Comparison of ENCODE assay signal across 9 cellular contexts in the genomic region with DNA sequence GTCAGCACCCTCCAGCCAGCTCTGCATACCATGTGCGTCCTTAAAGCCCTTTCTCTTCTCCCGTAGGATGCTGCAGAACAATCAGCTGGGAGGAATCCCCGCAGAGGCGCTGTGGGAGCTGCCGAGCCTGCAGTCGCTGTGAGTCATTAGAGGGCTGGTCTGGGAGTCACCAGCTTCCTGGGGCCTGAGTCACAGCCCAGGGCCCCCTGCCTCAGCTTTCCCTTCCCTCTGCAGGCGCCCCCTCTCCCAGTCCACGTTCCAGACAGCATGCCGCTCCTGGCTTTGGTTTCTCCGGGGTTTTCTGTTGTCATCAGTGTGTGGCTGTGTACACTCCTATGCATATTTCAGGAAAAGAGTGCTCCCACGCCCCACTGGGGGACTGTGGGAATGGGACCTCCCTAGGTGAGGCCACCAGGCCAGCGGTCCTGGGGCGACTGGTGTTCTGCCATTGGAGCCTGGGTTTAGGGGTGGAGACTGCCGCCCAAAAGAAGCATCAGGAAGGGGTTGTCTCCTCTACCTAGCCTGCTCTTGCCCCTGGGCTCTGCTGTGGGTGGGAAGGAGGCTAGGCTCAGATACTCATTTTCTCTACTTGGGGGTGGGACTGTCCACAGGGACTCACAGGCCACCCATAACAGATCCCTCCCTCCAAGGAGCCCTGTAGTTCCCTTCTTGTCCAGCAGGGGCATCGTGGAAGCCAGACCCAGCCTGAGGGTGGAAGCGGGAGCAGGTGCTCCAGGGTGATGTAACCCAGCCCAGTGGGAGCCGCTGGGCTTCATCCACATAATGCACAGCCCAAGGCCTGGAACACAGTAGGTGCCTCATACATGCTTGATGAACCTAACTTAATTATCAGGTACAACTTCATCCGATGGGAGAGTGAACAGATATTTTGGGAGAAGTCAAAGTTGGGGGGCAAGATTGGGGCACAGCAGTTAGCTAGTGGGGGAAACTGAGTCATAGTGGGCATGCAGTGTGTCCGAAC. TPM values are rescaled to one million over a fixed set of nuclear protein-coding genes. Genes with fewer than 3 reads are reported as not detected.
A peak's percentile ranks its signal among the peaks of the same experiment; 100 is the strongest.
DNase-seq lines count a peak whose midpoint lies in the region; ATAC-seq and TF ChIP-seq lines count a peak whose summit lies in the region.
"Had no signal": no experiment of that assay in that cellular context is flagged by ENCODE, and none has a peak within 500 bp of the region (broad histone marks: within the 10 kb centered on the region; RNA-seq: fewer than 3 reads in every experiment).

No MANE protein-coding gene starts in this region.

- H3K9me3 ChIP-seq in SJSA1 (replicated peaks) (no peaks in the 10 kb centered on the region), psoas muscle (no peaks in the 10 kb centered on the region), aorta (ENCODE audit: control insufficient read depth, low read length) (no peaks in the 10 kb centered on the region)

- intact Hi-C loops in head of caudate nucleus (cut with DNase I) (no loop called here), psoas muscle (cut with DNase I) (loop anchor here in 1 of 2 donors (10.0 kb wide), 1 partner anchor 919 kb away; no protein-coding TSS in a partner anchor), aorta (cut with DNase I) (loop anchor here (2.0 to 5.0 kb wide), 2 partner anchors 39 to 43 kb away; a partner anchor contains a TSS)

- no peaks in the 10 kb centered on the region for H3K27me3 ChIP-seq in SJSA1 (replicated peaks)
- peaks cover 0 to 6% (median 0%) of the 10 kb centered on the region in 3 donors for H3K27me3 ChIP-seq in psoas muscle (ENCODE audit: insufficient read depth in 3 of 3, low read length in 2 of 3)
- no peaks in the 10 kb centered on the region for H3K27me3 ChIP-seq in aorta (ENCODE audit: control insufficient read depth in 1 of 2, insufficient read depth in 2 of 2, low read length in 1 of 2)

- H3K36me3 ChIP-seq in SJSA1 (no peaks in the 10 kb centered on the region), psoas muscle (ENCODE audit: insufficient read depth in 1 of 2, low read depth in 1 of 2) (no peaks in the 10 kb centered on the region), aorta (ENCODE audit: control insufficient read depth in 1 of 2, insufficient read depth in 2 of 2, low read length in 1 of 2) (peaks cover 0 to 4% of the 10 kb centered on the region in 2 donors)

- H3K4me1 ChIP-seq in SJSA1 (replicated peaks) = peaks cover 37% of the 10 kb centered on the region
- peaks cover 5% of the 10 kb centered on the region for H3K4me1 ChIP-seq in psoas muscle
- no peaks in the 10 kb centered on the region for H3K4me1 ChIP-seq in aorta (ENCODE audit: control insufficient read depth in 1 of 2, insufficient read depth in 2 of 2, low read length in 2 of 2)

- DNase-seq in NCI-H2081 (lab: John Stamatoyannopoulos, UW) (peak; percentile 68 to 77), NCI-H2081 treated with DMSO at 0.1 percent for 48 hours (lab: John Stamatoyannopoulos, UW) (no peak), LNCaP clone FGC (ENCODE audit: low read depth) (peak; percentile 32), SJSA1 (ENCODE audit: low read depth in 1 of 2, low spot score in 2 of 2) (peak; percentile 98), head of caudate nucleus (peak in 39 of 42 donors; percentile 22 to 80 (median 55)), psoas muscle (peak; percentile 53 to 71), aorta (peak; percentile 86 to 92)
- peak; percentile 86 for DNase-seq in activated effector memory CD4-positive, alpha-beta T cell treated with anti-CD3 and anti-CD28 coated beads, Interleukin-2, amount 50 U/mL, for 16 hours

- 63 to 66% (median 65%) methylated on average over 19 of the region's 19 CpGs for WGBS in psoas muscle, 3 donors
- 20 to 22% methylated on average over 19 of the region's 19 CpGs for WGBS in aorta, 2 donors

- H3K27ac ChIP-seq in SJSA1 (peak overlapping the region; percentile 89), psoas muscle (no peak overlapping the region), aorta (ENCODE audit: low read depth in 1 of 2, low read length in 2 of 2) (peak overlapping the region; percentile 95 to 96)

- TF ChIP-seq CTCF in LNCaP clone FGC (IDR thresholded peaks at IDR 0.05; ENCODE audit: control insufficient read depth, extremely low read depth, insufficient read depth) = peak; percentile 75
- peak; percentile 80 for TF ChIP-seq CTCF in psoas muscle (IDR thresholded peaks at IDR 0.05)

- ATAC-seq in psoas muscle (peak; percentile 81 to 92 (median 86)), aorta (ENCODE audit: low FRiP score) (peak; percentile 87)

- no peak overlapping the region for H3K4me3 ChIP-seq in LNCaP clone FGC (ENCODE audit: low read depth, low read length)
- H3K4me3 ChIP-seq in SJSA1 = peak overlapping the region; percentile 10
- no peak overlapping the region for H3K4me3 ChIP-seq in psoas muscle
- H3K4me3 ChIP-seq in aorta (ENCODE audit: low read length in 2 of 2) = no peak overlapping the region
- H3K4me3 ChIP-seq: skin epidermis had no signal

RNA-seq across cellular contexts. Expression of a gene that starts 42.5 kb away (rescaled TPM):
- total RNA-seq in SJSA1 (2014; rRNA removed; shearing (Covaris generic)) = not detected in 2 replicates
- total RNA-seq in psoas muscle (under 1 TPM in 1 of 4 donors, not detected in 3; 0.19 TPM), aorta (10 to 100 TPM; 31.7 to 35.6 TPM)
- polyA plus RNA-seq in psoas muscle (under 1 TPM; 0.12 to 0.20 (median 0.13) TPM), aorta (10 to 100 TPM; 11.6 to 67.8 TPM)

Comparison
In these comparisons a context has a peak if more than half of its experiments do, and no peak if none do; other contexts are left out.
1. RNA of a gene that starts 42.5 kb away (total RNA-seq): 31.7 to 35.6 TPM in aorta; 0.19 TPM in psoas muscle and not detected in SJSA1; every median in the first group is over 10 times any median in the second.